In the genomic region with DNA sequence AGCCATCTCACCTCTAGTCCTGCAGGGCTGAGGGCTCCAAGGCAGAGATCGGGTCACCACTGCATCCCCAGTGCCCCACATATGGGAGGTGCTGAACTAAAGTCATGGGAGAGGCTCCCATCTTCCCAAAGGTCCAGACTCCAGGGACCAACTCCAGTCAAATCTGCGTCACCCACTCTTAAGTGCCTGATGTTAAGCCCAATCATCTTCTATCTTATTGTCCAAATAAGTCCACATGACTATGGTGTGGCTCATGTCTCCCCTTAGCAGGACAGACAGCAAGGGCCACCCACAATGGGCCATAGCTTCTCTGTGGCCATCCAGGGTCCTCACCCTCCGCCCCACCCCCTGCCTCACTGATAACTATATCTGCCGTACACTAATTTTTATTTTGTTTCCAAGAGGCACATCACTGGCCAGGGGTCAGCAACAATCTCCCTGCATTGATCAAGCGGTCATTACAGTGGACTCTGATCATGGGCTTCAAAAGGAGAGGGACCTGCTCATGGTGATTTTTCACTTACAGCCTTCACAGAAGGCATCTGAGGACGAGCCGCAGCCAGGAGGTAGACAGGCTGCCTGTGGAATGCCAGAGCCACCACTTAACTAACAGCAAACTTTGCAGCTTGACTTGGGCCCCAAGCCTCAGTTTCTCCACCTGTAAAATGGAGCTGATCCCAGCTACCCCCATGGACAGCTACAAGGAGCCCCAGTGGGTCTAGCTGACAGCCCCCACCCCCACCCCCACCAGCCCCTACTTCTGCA, we compare ENCODE assay signal across 1 cellular context.
TF ChIP-seq lines count a peak whose summit lies in the region.

No MANE protein-coding gene starts in this region.

TF ChIP-seq in endothelial cell of umbilical vein, 7 proteins besides CTCF, POLR2A, EP300 and RAD21:
- TF ChIP-seq POLR2AphosphoS5 (IDR thresholded peaks at IDR 0.05; ENCODE audit: insufficient read depth, low read depth, low read length) (no peak), EZH2 (IDR thresholded peaks at IDR 0.05; ENCODE audit: borderline replicate concordance, low read depth, low read length, severe bottlenecking) (no peak), JUN (IDR thresholded peaks at IDR 0.05; ENCODE audit: borderline replicate concordance, insufficient read depth, insufficient read length, low read depth) (no peak), FOS (IDR thresholded peaks at IDR 0.05; ENCODE audit: borderline replicate concordance, insufficient read depth, low read length) (no peak), GATA2 (IDR thresholded peaks at IDR 0.05; ENCODE audit: insufficient read depth, insufficient read length, low read depth, low read length) (no peak), MYC (IDR thresholded peaks at IDR 0.05; ENCODE audit: low read depth, low read length) (no peak)
- TF ChIP-seq, protein P1, sequence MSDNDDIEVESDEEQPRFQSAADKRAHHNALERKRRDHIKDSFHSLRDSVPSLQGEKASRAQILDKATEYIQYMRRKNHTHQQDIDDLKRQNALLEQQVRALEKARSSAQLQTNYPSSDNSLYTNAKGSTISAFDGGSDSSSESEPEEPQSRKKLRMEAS (IDR thresholded peaks at IDR 0.05; ENCODE audit: insufficient read depth, insufficient read length), result no peak
